In genomic region chr15:43792761-43793493, GRCh38 we compare ENCODE assay signal across 2 cellular contexts.
TF ChIP-seq lines count a peak whose summit lies in the region.

No MANE protein-coding gene starts in this region.

TF ChIP-seq in neural cell, 6 proteins besides CTCF, POLR2A, EP300 and RAD21 (continued from another document):
- TF ChIP-seq, protein P1, sequence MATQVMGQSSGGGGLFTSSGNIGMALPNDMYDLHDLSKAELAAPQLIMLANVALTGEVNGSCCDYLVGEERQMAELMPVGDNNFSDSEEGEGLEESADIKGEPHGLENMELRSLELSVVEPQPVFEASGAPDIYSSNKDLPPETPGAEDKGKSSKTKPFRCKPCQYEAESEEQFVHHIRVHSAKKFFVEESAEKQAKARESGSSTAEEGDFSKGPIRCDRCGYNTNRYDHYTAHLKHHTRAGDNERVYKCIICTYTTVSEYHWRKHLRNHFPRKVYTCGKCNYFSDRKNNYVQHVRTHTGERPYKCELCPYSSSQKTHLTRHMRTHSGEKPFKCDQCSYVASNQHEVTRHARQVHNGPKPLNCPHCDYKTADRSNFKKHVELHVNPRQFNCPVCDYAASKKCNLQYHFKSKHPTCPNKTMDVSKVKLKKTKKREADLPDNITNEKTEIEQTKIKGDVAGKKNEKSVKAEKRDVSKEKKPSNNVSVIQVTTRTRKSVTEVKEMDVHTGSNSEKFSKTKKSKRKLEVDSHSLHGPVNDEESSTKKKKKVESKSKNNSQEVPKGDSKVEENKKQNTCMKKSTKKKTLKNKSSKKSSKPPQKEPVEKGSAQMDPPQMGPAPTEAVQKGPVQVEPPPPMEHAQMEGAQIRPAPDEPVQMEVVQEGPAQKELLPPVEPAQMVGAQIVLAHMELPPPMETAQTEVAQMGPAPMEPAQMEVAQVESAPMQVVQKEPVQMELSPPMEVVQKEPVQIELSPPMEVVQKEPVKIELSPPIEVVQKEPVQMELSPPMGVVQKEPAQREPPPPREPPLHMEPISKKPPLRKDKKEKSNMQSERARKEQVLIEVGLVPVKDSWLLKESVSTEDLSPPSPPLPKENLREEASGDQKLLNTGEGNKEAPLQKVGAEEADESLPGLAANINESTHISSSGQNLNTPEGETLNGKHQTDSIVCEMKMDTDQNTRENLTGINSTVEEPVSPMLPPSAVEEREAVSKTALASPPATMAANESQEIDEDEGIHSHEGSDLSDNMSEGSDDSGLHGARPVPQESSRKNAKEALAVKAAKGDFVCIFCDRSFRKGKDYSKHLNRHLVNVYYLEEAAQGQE (IDR thresholded peaks at IDR 0.05; ENCODE audit: borderline replicate concordance) = no peak
- TF ChIP-seq MXI1 (conservative IDR thresholded peaks at IDR 0.05; ENCODE audit: poor library complexity, severe bottlenecking) = no peak
- TF ChIP-seq POLR2AphosphoS5 (IDR thresholded peaks at IDR 0.05) = no peak
- no peak for TF ChIP-seq EZH2 (IDR thresholded peaks at IDR 0.05; ENCODE audit: borderline replicate concordance, insufficient read depth, low read length, poor library complexity, severe bottlenecking)
- no peak for TF ChIP-seq TAF1 (IDR thresholded peaks at IDR 0.05; ENCODE audit: low read depth)

TF ChIP-seq in HEK293T, 16 proteins besides CTCF, POLR2A, EP300 and RAD21 (continued from another document):
- TF ChIP-seq BHLHE40 (IDR thresholded peaks at IDR 0.05; ENCODE audit: borderline replicate concordance) (no peak), HDGF (IDR thresholded peaks at IDR 0.05; ENCODE audit: borderline replicate concordance) (no peak), NFRKB (IDR thresholded peaks at IDR 0.05) (no peak), ELF4 (IDR thresholded peaks at IDR 0.05) (no peak), ZNF384 (IDR thresholded peaks at IDR 0.05) (no peak), L3MBTL2 (conservative IDR thresholded peaks at IDR 0.05) (no peak), FOXM1 (IDR thresholded peaks at IDR 0.05; ENCODE audit: borderline replicate concordance) (no peak), SUZ12 (IDR thresholded peaks at IDR 0.05) (no peak), LEF1 (IDR thresholded peaks at IDR 0.05; ENCODE audit: borderline replicate concordance) (no peak), SP1 (IDR thresholded peaks at IDR 0.05) (no peak), TARDBP (IDR thresholded peaks at IDR 0.05) (no peak)
TF ChIP-seq in HEK293T: peak in this region for 0.
